In genomic region chr10:31581741-31582323, GRCh38 we compare ENCODE assay signal across 9 cellular contexts.
DNase-seq lines count a peak whose midpoint lies in the region; ATAC-seq and TF ChIP-seq lines count a peak whose summit lies in the region.
"Had no signal": no experiment of that assay in that cellular context is flagged by ENCODE, and none has a peak within 500 bp of the region (broad histone marks: within the 10 kb centered on the region; RNA-seq: fewer than 3 reads in every experiment).

No MANE protein-coding gene starts in this region.

- ATAC-seq in HG03039 (IDR thresholded peaks at IDR 0.05; ENCODE audit: unreplicated experiment) (peak; percentile 67), activated B cell treated with CpG ODN at 0.5 μM for 24 hours (ENCODE audit: low read depth) (peak; percentile 40)
- ATAC-seq in stimulated activated naive B cell treated with anti-CD40 and anti-IgM and Interleukin-4, amounts not matched to agents 10 μg/mL and 1 μg/mL and 100 μg/mL, for 72 hours (replicated peaks): peak; percentile 96

- no peak for TF ChIP-seq CTCF in activated B cell treated with CpG ODN at 0.5 μM for 24 hours (IDR thresholded peaks at IDR 0.05)
- no peak for TF ChIP-seq CTCF in tibial artery (IDR thresholded peaks at IDR 0.05)

- no peak for TF ChIP-seq POLR2A in erythroblast (IDR thresholded peaks at IDR 0.05; ENCODE audit: low read length)

- no peak overlapping the region for H3K4me3 ChIP-seq in tibial artery

- H3K9me3 Mint-ChIP-seq in activated CD4-positive, alpha-beta T cell treated with anti-CD3 and anti-CD28 coated beads, Interleukin-2, amount 10 ng/mL, durations not matched to agents 24 days and 14 days: peaks cover 11% of the 10 kb centered on the region
- peaks cover 7% of the 10 kb centered on the region for H3K9me3 Mint-ChIP-seq in activated B cell treated with CpG ODN at 0.5 μM for 24 hours
- H3K9me3 Mint-ChIP-seq in stimulated activated naive B cell treated with anti-CD40 and anti-IgM and Interleukin-4, amounts not matched to agents 10 μg/mL and 1 μg/mL and 100 μg/mL, for 72 hours: peaks cover 5 to 7% of the 10 kb centered on the region in 2 donors

- DNase-seq in activated CD4-positive, alpha-beta T cell treated with anti-CD3 and anti-CD28 coated beads, Interleukin-2, amount 10 ng/mL, durations not matched to agents 24 days and 14 days: peak; percentile 55
- no peak for DNase-seq in activated CD4-positive, alpha-beta T cell treated with anti-CD3 and anti-CD28 coated beads, Interleukin-2, amount 50 U/mL, for 48 hours
- DNase-seq in activated B cell treated with CpG ODN at 0.5 μM for 24 hours (no peak), erythroblast (lab: John Stamatoyannopoulos, UW) (no peak), tibial artery (no peak)
- peak; percentile 57 for DNase-seq in stimulated activated naive B cell treated with anti-CD40 and anti-IgM and Interleukin-4, amounts not matched to agents 10 μg/mL and 1 μg/mL and 100 μg/mL, for 72 hours
- no peak for DNase-seq in activated T-cell treated with anti-CD3 and anti-CD28 coated beads, Interleukin-2, amount 50 U/mL, for 48 hours
- DNase-seq: activated naive CD8-positive, alpha-beta T cell treated with anti-CD3 and anti-CD28 coated beads, Interleukin-2, amount 10 ng/mL, durations not matched to agents 7 days and 5 days had no signal

- no peaks in the 10 kb centered on the region for H3K27me3 ChIP-seq in tibial artery

- H3K36me3 ChIP-seq in tibial artery: no peaks in the 10 kb centered on the region

- H3K4me1 ChIP-seq in tibial artery: peaks cover 7 to 25% (median 17%) of the 10 kb centered on the region in 4 donors

- H3K27ac ChIP-seq in tibial artery: peak overlapping the region in 1 of 2 donors; percentile 23

- H3K4me3 Mint-ChIP-seq in activated CD4-positive, alpha-beta T cell treated with anti-CD3 and anti-CD28 coated beads, Interleukin-2, amount 10 ng/mL, durations not matched to agents 24 days and 14 days: no peak overlapping the region
- no peak overlapping the region for H3K4me3 Mint-ChIP-seq in activated B cell treated with CpG ODN at 0.5 μM for 24 hours
- peak overlapping the region; percentile 52 to 58 for H3K4me3 Mint-ChIP-seq in stimulated activated naive B cell treated with anti-CD40 and anti-IgM and Interleukin-4, amounts not matched to agents 10 μg/mL and 1 μg/mL and 100 μg/mL, for 72 hours
- H3K4me3 Mint-ChIP-seq: activated naive CD8-positive, alpha-beta T cell treated with anti-CD3 and anti-CD28 coated beads, Interleukin-2, amount 10 ng/mL, durations not matched to agents 7 days and 5 days had no signal

- no peaks in the 10 kb centered on the region for H3K27me3 Mint-ChIP-seq in activated CD4-positive, alpha-beta T cell treated with anti-CD3 and anti-CD28 coated beads, Interleukin-2, amount 10 ng/mL, durations not matched to agents 24 days and 14 days
- peaks cover 5% of the 10 kb centered on the region for H3K27me3 Mint-ChIP-seq in activated B cell treated with CpG ODN at 0.5 μM for 24 hours
- H3K27me3 Mint-ChIP-seq in stimulated activated naive B cell treated with anti-CD40 and anti-IgM and Interleukin-4, amounts not matched to agents 10 μg/mL and 1 μg/mL and 100 μg/mL, for 72 hours: peaks cover 9 to 15% of the 10 kb centered on the region in 2 donors

- H3K4me1 Mint-ChIP-seq in activated CD4-positive, alpha-beta T cell treated with anti-CD3 and anti-CD28 coated beads, Interleukin-2, amount 10 ng/mL, durations not matched to agents 24 days and 14 days: peaks cover 7% of the 10 kb centered on the region
- H3K4me1 Mint-ChIP-seq in activated B cell treated with CpG ODN at 0.5 μM for 24 hours: peaks cover 9% of the 10 kb centered on the region
- H3K4me1 Mint-ChIP-seq in stimulated activated naive B cell treated with anti-CD40 and anti-IgM and Interleukin-4, amounts not matched to agents 10 μg/mL and 1 μg/mL and 100 μg/mL, for 72 hours: peaks cover 15 to 16% of the 10 kb centered on the region in 2 donors

- CTCF ChIA-PET in activated B cell treated with CpG ODN at 0.5 μM for 24 hours (lab: Charles Lee): no interaction called here

- H3K9me3 ChIP-seq in tibial artery: peaks cover 0 to 5% (median 4%) of the 10 kb centered on the region in 3 donors

- no peak overlapping the region for H3K27ac Mint-ChIP-seq in activated CD4-positive, alpha-beta T cell treated with anti-CD3 and anti-CD28 coated beads, Interleukin-2, amount 10 ng/mL, durations not matched to agents 24 days and 14 days
- H3K27ac Mint-ChIP-seq in activated B cell treated with CpG ODN at 0.5 μM for 24 hours: no peak overlapping the region
- peak overlapping the region; percentile 45 for H3K27ac Mint-ChIP-seq in stimulated activated naive B cell treated with anti-CD40 and anti-IgM and Interleukin-4, amounts not matched to agents 10 μg/mL and 1 μg/mL and 100 μg/mL, for 72 hours
- H3K27ac Mint-ChIP-seq: activated naive CD8-positive, alpha-beta T cell treated with anti-CD3 and anti-CD28 coated beads, Interleukin-2, amount 10 ng/mL, durations not matched to agents 7 days and 5 days had no signal

- POLR2A ChIA-PET in activated B cell treated with CpG ODN at 0.5 μM for 24 hours (lab: Charles Lee): no interaction called here

- intact Hi-C loops in activated CD4-positive, alpha-beta T cell treated with anti-CD3 and anti-CD28 coated beads, Interleukin-2, amount 10 ng/mL, durations not matched to agents 24 days and 14 days (cut with micrococcal nuclease): no loop called here
- intact Hi-C loops in activated B cell treated with CpG ODN at 0.5 μM for 24 hours (cut with micrococcal nuclease): no loop called here
- intact Hi-C loops in tibial artery (cut with DNase I; ENCODE audit: low total_unique reads): no loop called here

- H3K36me3 Mint-ChIP-seq in activated CD4-positive, alpha-beta T cell treated with anti-CD3 and anti-CD28 coated beads, Interleukin-2, amount 10 ng/mL, durations not matched to agents 24 days and 14 days (ENCODE audit: low read depth): no peaks in the 10 kb centered on the region
- no peaks in the 10 kb centered on the region for H3K36me3 Mint-ChIP-seq in activated B cell treated with CpG ODN at 0.5 μM for 24 hours (ENCODE audit: low read depth)
- peaks cover 0 to 2% of the 10 kb centered on the region in 2 donors for H3K36me3 Mint-ChIP-seq in stimulated activated naive B cell treated with anti-CD40 and anti-IgM and Interleukin-4, amounts not matched to agents 10 μg/mL and 1 μg/mL and 100 μg/mL, for 72 hours

Comparison
In these comparisons a context has a peak if more than half of its experiments do, and no peak if none do; other contexts are left out.
1. DNase-seq: peak in activated CD4-positive, alpha-beta T cell treated with anti-CD3 and anti-CD28 coated beads, Interleukin-2, amount 10 ng/mL, durations not matched to agents 24 days and 14 days (single experiment) and stimulated activated naive B cell treated with anti-CD40 and anti-IgM and Interleukin-4, amounts not matched to agents 10 μg/mL and 1 μg/mL and 100 μg/mL, for 72 hours (single experiment); none in activated CD4-positive, alpha-beta T cell treated with anti-CD3 and anti-CD28 coated beads, Interleukin-2, amount 50 U/mL, for 48 hours (0 of 2), activated B cell treated with CpG ODN at 0.5 μM for 24 hours (single experiment), erythroblast (0 of 2), tibial artery (0 of 2) and activated T-cell treated with anti-CD3 and anti-CD28 coated beads, Interleukin-2, amount 50 U/mL, for 48 hours (0 of 2).
2. H3K4me3 Mint-ChIP-seq: peak in stimulated activated naive B cell treated with anti-CD40 and anti-IgM and Interleukin-4, amounts not matched to agents 10 μg/mL and 1 μg/mL and 100 μg/mL, for 72 hours (2 of 2); none in activated CD4-positive, alpha-beta T cell treated with anti-CD3 and anti-CD28 coated beads, Interleukin-2, amount 10 ng/mL, durations not matched to agents 24 days and 14 days (single experiment) and activated B cell treated with CpG ODN at 0.5 μM for 24 hours (single experiment).
3. ATAC-seq: peak in every context shown above with its lines; median percentile 96 in stimulated activated naive B cell treated with anti-CD40 and anti-IgM and Interleukin-4, amounts not matched to agents 10 μg/mL and 1 μg/mL and 100 μg/mL, for 72 hours; 67 in HG03039; 40 in activated B cell treated with CpG ODN at 0.5 μM for 24 hours.